In genomic region chr9:134666801-134667200, GRCh38 we compare ENCODE assay signal across 16 cellular contexts. TPM values are rescaled to one million over a fixed set of nuclear protein-coding genes. Genes with fewer than 3 reads are reported as not detected.
A peak's percentile ranks its signal among the peaks of the same experiment; 100 is the strongest.
DNase-seq lines count a peak whose midpoint lies in the region; ATAC-seq and TF ChIP-seq lines count a peak whose summit lies in the region.
"Had no signal": no experiment of that assay in that cellular context is flagged by ENCODE, and none has a peak within 500 bp of the region (broad histone marks: within the 10 kb centered on the region; RNA-seq: fewer than 3 reads in every experiment).

No MANE protein-coding gene starts in this region.

- ATAC-seq in HG02981 (IDR thresholded peaks at IDR 0.05; ENCODE audit: unreplicated experiment) = no peak
- ATAC-seq: body of pancreas had no signal

- TF ChIP-seq POLR2A in breast epithelium (IDR thresholded peaks at IDR 0.05) (no peak), vagina (IDR thresholded peaks at IDR 0.05) (no peak)

- H3K4me3 ChIP-seq in mammary epithelial cell (replicated peaks in 1 of 3; ENCODE audit: insufficient read depth in 1 of 3, low read depth in 2 of 3, low read length in 3 of 3) (no peak overlapping the region), breast epithelium (no peak overlapping the region), fibroblast of lung (replicated peaks in 1 of 4; ENCODE audit: control extremely low read depth in 1 of 4, insufficient read depth in 1 of 4, low read depth in 3 of 4, low read length in 4 of 4) (no peak overlapping the region), vagina (no peak overlapping the region), colonic mucosa (no peak overlapping the region)
- H3K4me3 ChIP-seq: body of pancreas, SJCRH30, thoracic aorta had no signal

- CTCF ChIA-PET in mammary epithelial cell (lab: Charles Lee; ENCODE audit: low non-redundant PET) = no interaction called here

- H3K27me3 ChIP-seq in mammary epithelial cell (ENCODE audit: insufficient read depth, low read length) = no peaks in the 10 kb centered on the region
- H3K27me3 ChIP-seq in breast epithelium = no peaks in the 10 kb centered on the region
- H3K27me3 ChIP-seq in fibroblast of lung (ENCODE audit: control insufficient read depth, insufficient read depth, low read length) = no peaks in the 10 kb centered on the region
- no peaks in the 10 kb centered on the region for H3K27me3 ChIP-seq in vagina
- H3K27me3 ChIP-seq in colonic mucosa = no peaks in the 10 kb centered on the region
- H3K27me3 ChIP-seq: body of pancreas, SJCRH30 had no signal

- H2AFZ ChIP-seq in mammary epithelial cell (ENCODE audit: low read depth, low read length) (no peak overlapping the region), fibroblast of lung (ENCODE audit: low read length) (no peak overlapping the region)

- TF ChIP-seq CTCF in mammary epithelial cell (conservative IDR thresholded peaks at IDR 0.05 in 1 of 2, IDR thresholded peaks at IDR 0.05 in 1 of 2; ENCODE audit: extremely low read depth in 1 of 2, insufficient read depth in 1 of 2, low read depth in 1 of 2, low read length in 2 of 2) = no peak
- no peak for TF ChIP-seq CTCF in breast epithelium (IDR thresholded peaks at IDR 0.05)
- no peak for TF ChIP-seq CTCF in fibroblast of lung (conservative IDR thresholded peaks at IDR 0.05 in 1 of 2, IDR thresholded peaks at IDR 0.05 in 1 of 2; ENCODE audit: low read depth in 1 of 2, low read length in 2 of 2)
- TF ChIP-seq CTCF in vagina (IDR thresholded peaks at IDR 0.05) = no peak
- TF ChIP-seq CTCF in colonic mucosa (IDR thresholded peaks at IDR 0.05) = no peak

- H3K36me3 ChIP-seq in mammary epithelial cell (ENCODE audit: insufficient read depth, low read length) = no peaks in the 10 kb centered on the region
- H3K36me3 ChIP-seq in breast epithelium = no peaks in the 10 kb centered on the region
- H3K36me3 ChIP-seq in fibroblast of lung (ENCODE audit: control insufficient read depth, insufficient read depth, low read length) = peaks cover 3% of the 10 kb centered on the region
- no peaks in the 10 kb centered on the region for H3K36me3 ChIP-seq in vagina
- H3K36me3 ChIP-seq in colonic mucosa = no peaks in the 10 kb centered on the region
- H3K36me3 ChIP-seq: SJCRH30, thoracic aorta had no signal

- no peak overlapping the region for H3K27ac ChIP-seq in mammary epithelial cell (ENCODE audit: insufficient read depth, low read depth, low read length)
- no peak overlapping the region for H3K27ac ChIP-seq in breast epithelium
- H3K27ac ChIP-seq in fibroblast of lung (ENCODE audit: insufficient read depth, low read length) = peak overlapping the region; percentile 37
- peak overlapping the region; percentile 4 for H3K27ac ChIP-seq in vagina
- no peak overlapping the region for H3K27ac ChIP-seq in colonic mucosa
- H3K27ac ChIP-seq: body of pancreas, SJCRH30, thoracic aorta had no signal

- H3K4me1 ChIP-seq in mammary epithelial cell (ENCODE audit: insufficient read depth, low read length) = no peaks in the 10 kb centered on the region
- H3K4me1 ChIP-seq in breast epithelium = no peaks in the 10 kb centered on the region
- H3K4me1 ChIP-seq in fibroblast of lung (ENCODE audit: control insufficient read depth, extremely low read depth, insufficient read depth, low read length) = peaks cover 42% of the 10 kb centered on the region
- peaks cover 74% of the 10 kb centered on the region for H3K4me1 ChIP-seq in vagina
- no peaks in the 10 kb centered on the region for H3K4me1 ChIP-seq in colonic mucosa
- H3K4me1 ChIP-seq: body of pancreas, SJCRH30 had no signal

- BruUV-seq in mammary epithelial cell (replicated peaks; lab: Mats Ljungman, UMichigan) = no TSS peak

- DNase-seq in mammary epithelial cell (peak; percentile 61), breast epithelium (ENCODE audit: low spot score in 2 of 2) (no peak), NOMO-1 treated with DMSO at 0.1 percent for 48 hours (lab: John Stamatoyannopoulos, UW; ENCODE audit: unreplicated experiment) (peak; percentile 75), fibroblast of lung (ENCODE audit: low read depth in 2 of 2) (peak; percentile 20 to 61), vagina (ENCODE audit: extremely low spot score in 2 of 2) (no peak), colonic mucosa (no peak), amniotic stem cell (lab: John Stamatoyannopoulos, UW) (no peak)
- DNase-seq: activated gamma-delta T cell, body of pancreas, Calu3, foreskin melanocyte, NCI-H1048, SJCRH30 had no signal

- dilution Hi-C loops in mammary epithelial cell (cut with HindIII; ENCODE audit: low sequenced_read_pairs) = no loop called here

- WGBS in mammary epithelial cell (ENCODE audit: low coverage, missing lambda C conversion rate) = 65% methylated on average over 6 of the region's 6 CpGs

- intact Hi-C loops in mammary epithelial cell (cut with micrococcal nuclease) = no loop called here
- intact Hi-C loops in breast epithelium (cut with DNase I; ENCODE audit: low total_unique reads) = no loop called here
- intact Hi-C loops in vagina (cut with DNase I) = no loop called here
- intact Hi-C loops in colonic mucosa (cut with DNase I) = no loop called here

- H3K4me2 ChIP-seq in mammary epithelial cell (ENCODE audit: insufficient read depth, low read depth, low read length) = no peak overlapping the region
- H3K4me2 ChIP-seq in fibroblast of lung (ENCODE audit: extremely low read depth, insufficient read depth, low read length) = no peak overlapping the region

- H3K9me3 ChIP-seq in mammary epithelial cell (replicated peaks; ENCODE audit: insufficient read depth, low read length) (peaks cover 7% of the 10 kb centered on the region), breast epithelium (no peaks in the 10 kb centered on the region), fibroblast of lung (ENCODE audit: control insufficient read depth, insufficient read depth, low read depth, low read length) (no peaks in the 10 kb centered on the region), vagina (no peaks in the 10 kb centered on the region), colonic mucosa (no peaks in the 10 kb centered on the region)
- H3K9me3 ChIP-seq: body of pancreas, SJCRH30, thoracic aorta had no signal

- no peak overlapping the region for H3K9ac ChIP-seq in mammary epithelial cell (ENCODE audit: insufficient read depth, low read length)
- no peak overlapping the region for H3K9ac ChIP-seq in fibroblast of lung (ENCODE audit: insufficient read depth, low read length)
- no peak overlapping the region for H3K9ac ChIP-seq in colonic mucosa (ENCODE audit: low read depth in 2 of 2, low read length in 2 of 2)

- no peaks in the 10 kb centered on the region for H4K20me1 ChIP-seq in mammary epithelial cell (ENCODE audit: insufficient read depth, low read length)
- H4K20me1 ChIP-seq in fibroblast of lung (ENCODE audit: control insufficient read depth, extremely low read depth, insufficient read depth, low read length) = peaks cover 3% of the 10 kb centered on the region

- in situ Hi-C loops in mammary epithelial cell (cut with MboI; ENCODE audit: low sequenced_read_pairs in 2 of 2) = no loop called here

- H3K79me2 ChIP-seq in mammary epithelial cell (ENCODE audit: insufficient read depth, low read length) (no peaks in the 10 kb centered on the region), fibroblast of lung (ENCODE audit: control insufficient read depth, insufficient read depth, low read length) (peaks cover 61% of the 10 kb centered on the region)

RNA-seq across cellular contexts. Expression of gene COL5A1, which starts 25.2 kb away (rescaled TPM):
- total RNA-seq in mammary epithelial cell (10 to 100 TPM in 1 of 2 donors, 1 to 10 TPM in 1; 7.2 to 22.8 TPM), breast epithelium (10 to 100 TPM; 12.1 to 17.0 (median 15.4) TPM), fibroblast of lung (63.7 and 72.8 TPM in 2 replicates), vagina (36.6 TPM), colonic mucosa (10 to 100 TPM; 10.9 to 21.7 TPM)
- polyA plus RNA-seq in mammary epithelial cell (1.2 TPM), fibroblast of lung (83.9 and 109 TPM in 2 replicates)
- polyA minus RNA-seq in mammary epithelial cell (5.4 TPM), fibroblast of lung (ENCODE audit: low replicate concordance) (171 and 250 TPM in 2 replicates)
- polyA plus RNA-seq in fibroblast of lung (2012) = 164 and 250 TPM in 2 replicates
- total RNA-seq: activated CD8-positive, alpha-beta memory T cell treated with anti-CD3 and anti-CD28 coated beads for 36 hours; Calu3 had no signal

Comparison
In these comparisons a context has a peak if more than half of its experiments do, and no peak if none do; other contexts are left out.
1. DNase-seq: peak in mammary epithelial cell (single experiment), NOMO-1 treated with DMSO at 0.1 percent for 48 hours (single experiment) and fibroblast of lung (2 of 2); none in breast epithelium (0 of 2), vagina (0 of 2), colonic mucosa (single experiment) and amniotic stem cell (single experiment).
2. H3K27ac ChIP-seq: peak in fibroblast of lung (single experiment) and vagina (single experiment); none in mammary epithelial cell (single experiment), breast epithelium (0 of 2) and colonic mucosa (single experiment).